ENCODE assay signal across 21 cellular contexts in the genomic region with DNA sequence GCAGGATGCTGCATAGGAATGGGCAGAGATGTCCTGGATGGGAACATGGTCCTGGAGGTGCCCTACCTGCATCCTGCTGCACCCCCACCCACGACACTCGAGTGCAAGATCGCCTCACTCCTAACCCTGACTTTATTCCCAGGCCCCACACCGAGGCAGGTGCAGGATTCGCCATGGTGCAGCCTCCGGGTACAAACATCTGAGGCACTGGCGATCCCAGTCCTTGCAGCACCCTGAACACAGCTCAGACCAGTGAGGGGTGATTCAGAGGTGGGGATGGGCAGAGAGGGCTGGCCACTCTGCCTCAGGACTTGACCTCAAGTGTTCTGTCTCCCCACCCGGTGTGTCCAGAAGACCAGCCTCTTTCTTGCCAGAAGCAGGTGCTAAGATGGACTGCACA. TPM values are rescaled to one million over a fixed set of nuclear protein-coding genes. Genes with fewer than 3 reads are reported as not detected.
DNase-seq lines count a peak whose midpoint lies in the region; ATAC-seq lines count a peak whose summit lies in the region.
"Had no signal": no experiment of that assay in that cellular context is flagged by ENCODE, and none has a peak within 500 bp of the region (broad histone marks: within the 10 kb centered on the region; RNA-seq: fewer than 3 reads in every experiment).

No MANE protein-coding gene starts in this region.

- 98% methylated on average over 8 of the region's 8 CpGs for WGBS in thymus

- no peak overlapping the region for H3K4me3 Mint-ChIP-seq in activated CD4-positive, alpha-beta memory T cell treated with anti-CD3 and anti-CD28 coated beads for 36 hours
- H3K4me3 Mint-ChIP-seq in activated CD4-positive, alpha-beta memory T cell treated with anti-CD3 and anti-CD28 coated beads, Interleukin-2, amount 10 ng/mL, durations not matched to agents 7 days and 5 days = no peak overlapping the region
- H3K4me3 Mint-ChIP-seq in T-helper 17 cell (peak overlapping the region; percentile 5), memory B cell (no peak overlapping the region)
- H3K4me3 Mint-ChIP-seq: stimulated activated memory B cell treated with anti-CD40 and anti-IgM and Interleukin-4, amounts not matched to agents 10 μg/mL and 1 μg/mL and 100 μg/mL, for 72 hours; T-helper 1 cell treated with Interleukin-12 subunit alpha and Interleukin-12 subunit beta and Interleukin-4 antibody, amounts not matched to agents 30 μg/mL and 1 μg/mL, for 36 hours had no signal

- H3K4me3 ChIP-seq in thymus (ENCODE audit: low read length) (no peak overlapping the region), MG63 (no peak overlapping the region)
- H3K4me3 ChIP-seq: HAP-1 had no signal

- peak overlapping the region; percentile 11 for H3K27ac ChIP-seq in thymus (ENCODE audit: low read depth)
- H3K27ac ChIP-seq: C4-2B, WERI-Rb-1 had no signal

- peak overlapping the region; percentile 33 for H3K27ac Mint-ChIP-seq in activated CD4-positive, alpha-beta memory T cell treated with anti-CD3 and anti-CD28 coated beads for 36 hours
- no peak overlapping the region for H3K27ac Mint-ChIP-seq in activated CD4-positive, alpha-beta memory T cell treated with anti-CD3 and anti-CD28 coated beads, Interleukin-2, amount 10 ng/mL, durations not matched to agents 7 days and 5 days
- H3K27ac Mint-ChIP-seq in T-helper 17 cell (peak overlapping the region; percentile 74), memory B cell (peak overlapping the region; percentile 63)
- H3K27ac Mint-ChIP-seq: stimulated activated memory B cell treated with anti-CD40 and anti-IgM and Interleukin-4, amounts not matched to agents 10 μg/mL and 1 μg/mL and 100 μg/mL, for 72 hours had no signal

- H3K36me3 Mint-ChIP-seq in activated CD4-positive, alpha-beta memory T cell treated with anti-CD3 and anti-CD28 coated beads for 36 hours = peaks cover 39% of the 10 kb centered on the region
- peaks cover 81% of the 10 kb centered on the region for H3K36me3 Mint-ChIP-seq in activated CD4-positive, alpha-beta memory T cell treated with anti-CD3 and anti-CD28 coated beads, Interleukin-2, amount 10 ng/mL, durations not matched to agents 7 days and 5 days (ENCODE audit: low read depth)
- no peaks in the 10 kb centered on the region for H3K36me3 Mint-ChIP-seq in T-helper 17 cell (ENCODE audit: low read depth)
- H3K36me3 Mint-ChIP-seq in memory B cell = peaks cover 12% of the 10 kb centered on the region

- no peaks in the 10 kb centered on the region for H3K27me3 Mint-ChIP-seq in activated CD4-positive, alpha-beta memory T cell treated with anti-CD3 and anti-CD28 coated beads for 36 hours
- H3K27me3 Mint-ChIP-seq in activated CD4-positive, alpha-beta memory T cell treated with anti-CD3 and anti-CD28 coated beads, Interleukin-2, amount 10 ng/mL, durations not matched to agents 7 days and 5 days = no peaks in the 10 kb centered on the region
- no peaks in the 10 kb centered on the region for H3K27me3 Mint-ChIP-seq in T-helper 17 cell
- H3K27me3 Mint-ChIP-seq in memory B cell = no peaks in the 10 kb centered on the region
- H3K27me3 Mint-ChIP-seq: stimulated activated memory B cell treated with anti-CD40 and anti-IgM and Interleukin-4, amounts not matched to agents 10 μg/mL and 1 μg/mL and 100 μg/mL, for 72 hours had no signal

- POLR2A ChIA-PET in activated CD4-positive, alpha-beta memory T cell treated with anti-CD3 and anti-CD28 coated beads for 36 hours (lab: Charles Lee) = interaction anchor here (1.2 kb wide), 1 partner anchor 9 kb away, joined by 3 read pairs; no protein-coding TSS in a partner anchor
- POLR2A ChIA-PET in activated CD4-positive, alpha-beta memory T cell treated with anti-CD3 and anti-CD28 coated beads, Interleukin-2, amount 10 ng/mL, durations not matched to agents 7 days and 5 days (lab: Charles Lee) = no interaction called here

- H3K27me3 ChIP-seq in thymus (ENCODE audit: control insufficient read depth, insufficient read depth) = no peaks in the 10 kb centered on the region
- no peaks in the 10 kb centered on the region for H3K27me3 ChIP-seq in MG63

- no peaks in the 10 kb centered on the region for H3K9me3 Mint-ChIP-seq in activated CD4-positive, alpha-beta memory T cell treated with anti-CD3 and anti-CD28 coated beads for 36 hours
- H3K9me3 Mint-ChIP-seq in activated CD4-positive, alpha-beta memory T cell treated with anti-CD3 and anti-CD28 coated beads, Interleukin-2, amount 10 ng/mL, durations not matched to agents 7 days and 5 days = no peaks in the 10 kb centered on the region
- no peaks in the 10 kb centered on the region for H3K9me3 Mint-ChIP-seq in memory B cell
- H3K9me3 Mint-ChIP-seq: stimulated activated memory B cell treated with anti-CD40 and anti-IgM and Interleukin-4, amounts not matched to agents 10 μg/mL and 1 μg/mL and 100 μg/mL, for 72 hours; T-helper 1 cell treated with Interleukin-12 subunit alpha and Interleukin-12 subunit beta and Interleukin-4 antibody, amounts not matched to agents 30 μg/mL and 1 μg/mL, for 36 hours had no signal

- H3K4me1 ChIP-seq in thymus (ENCODE audit: control insufficient read depth, insufficient read depth, low read length) = peaks cover 6% of the 10 kb centered on the region
- H3K4me1 ChIP-seq: HAP-1 had no signal

- CTCF ChIA-PET in activated CD4-positive, alpha-beta memory T cell treated with anti-CD3 and anti-CD28 coated beads for 36 hours (lab: Charles Lee) = no interaction called here
- CTCF ChIA-PET in activated CD4-positive, alpha-beta memory T cell treated with anti-CD3 and anti-CD28 coated beads, Interleukin-2, amount 10 ng/mL, durations not matched to agents 7 days and 5 days (lab: Charles Lee) = interaction anchor here (0.9 kb wide), 1 partner anchor 14 kb away, joined by 3 read pairs; no protein-coding TSS in a partner anchor

- no peaks in the 10 kb centered on the region for H3K9me3 ChIP-seq in T-helper 17 cell (ENCODE audit: control insufficient read depth, low read length, poor library complexity, severe bottlenecking)
- H3K9me3 ChIP-seq in thymus (ENCODE audit: control insufficient read depth) = no peaks in the 10 kb centered on the region
- no peaks in the 10 kb centered on the region for H3K9me3 ChIP-seq in MG63
- H3K9me3 ChIP-seq: HAP-1 had no signal

- in situ Hi-C loops in ACHN (cut with HindIII; ENCODE audit: low pct_ligation_motif_present, low pct_unique_long_range_greater_than_20kb, low sequenced_read_pairs) = no loop called here

- peaks cover 30% of the 10 kb centered on the region for H3K4me1 Mint-ChIP-seq in activated CD4-positive, alpha-beta memory T cell treated with anti-CD3 and anti-CD28 coated beads for 36 hours (ENCODE audit: low read depth)
- H3K4me1 Mint-ChIP-seq in activated CD4-positive, alpha-beta memory T cell treated with anti-CD3 and anti-CD28 coated beads, Interleukin-2, amount 10 ng/mL, durations not matched to agents 7 days and 5 days = peaks cover 25% of the 10 kb centered on the region
- H3K4me1 Mint-ChIP-seq in T-helper 17 cell (peaks cover 25% of the 10 kb centered on the region), memory B cell (peaks cover 22% of the 10 kb centered on the region)

- no peak for DNase-seq in activated CD4-positive, alpha-beta memory T cell treated with anti-CD3 and anti-CD28 coated beads for 36 hours
- DNase-seq in activated CD4-positive, alpha-beta memory T cell treated with anti-CD3 and anti-CD28 coated beads, Interleukin-2, amount 10 ng/mL, durations not matched to agents 7 days and 5 days = no peak
- DNase-seq in T-helper 17 cell = no peak
- DNase-seq in memory B cell (ENCODE audit: low spot score in 2 of 2) = no peak
- DNase-seq in ACHN = no peak
- DNase-seq in NCI-H1105 (lab: John Stamatoyannopoulos, UW) = no peak
- DNase-seq in MG63 = no peak
- DNase-seq: amniotic stem cell, DMS153, GF-D8, NCI-H1436 treated with DMSO at 0.1 percent for 48 hours, NCI-H2171 treated with DMSO at 0.1 percent for 48 hours, nucleus accumbens, right cardiac atrium, SIG-M5, WERI-Rb-1 had no signal

- no peak for ATAC-seq in T-helper 17 cell
- no peak for ATAC-seq in memory B cell (ENCODE audit: low read depth)
- ATAC-seq: right cardiac atrium; stimulated activated memory B cell treated with anti-CD40 and anti-IgM and Interleukin-4, amounts not matched to agents 10 μg/mL and 1 μg/mL and 100 μg/mL, for 72 hours had no signal

- peaks cover 99% of the 10 kb centered on the region for H3K36me3 ChIP-seq in thymus (ENCODE audit: control insufficient read depth, insufficient read depth)
- H3K36me3 ChIP-seq in MG63 = peaks cover 21% of the 10 kb centered on the region
- H3K36me3 ChIP-seq: HAP-1 had no signal

- intact Hi-C loops in activated CD4-positive, alpha-beta memory T cell treated with anti-CD3 and anti-CD28 coated beads for 36 hours (cut with micrococcal nuclease) = no loop called here

RNA-seq across cellular contexts. Expression of gene KLF13, which starts 49.1 kb away (rescaled TPM):
- total RNA-seq in activated CD4-positive, alpha-beta memory T cell treated with anti-CD3 and anti-CD28 coated beads for 36 hours = 100 to 1,000 TPM; 134 to 145 TPM
- total RNA-seq in activated CD4-positive, alpha-beta memory T cell treated with anti-CD3 and anti-CD28 coated beads, Interleukin-2, amount 10 ng/mL, durations not matched to agents 7 days and 5 days = 100 to 1,000 TPM; 199 TPM
- 100 to 1,000 TPM; 184 to 226 TPM for total RNA-seq in T-helper 17 cell
- 107 TPM for polyA plus RNA-seq in thymus
- 39.1 and 47.2 TPM in 2 replicates for total RNA-seq in MG63 (2014; rRNA removed; shearing (Covaris generic); ENCODE audit: low replicate concordance)
